In the genomic region with DNA sequence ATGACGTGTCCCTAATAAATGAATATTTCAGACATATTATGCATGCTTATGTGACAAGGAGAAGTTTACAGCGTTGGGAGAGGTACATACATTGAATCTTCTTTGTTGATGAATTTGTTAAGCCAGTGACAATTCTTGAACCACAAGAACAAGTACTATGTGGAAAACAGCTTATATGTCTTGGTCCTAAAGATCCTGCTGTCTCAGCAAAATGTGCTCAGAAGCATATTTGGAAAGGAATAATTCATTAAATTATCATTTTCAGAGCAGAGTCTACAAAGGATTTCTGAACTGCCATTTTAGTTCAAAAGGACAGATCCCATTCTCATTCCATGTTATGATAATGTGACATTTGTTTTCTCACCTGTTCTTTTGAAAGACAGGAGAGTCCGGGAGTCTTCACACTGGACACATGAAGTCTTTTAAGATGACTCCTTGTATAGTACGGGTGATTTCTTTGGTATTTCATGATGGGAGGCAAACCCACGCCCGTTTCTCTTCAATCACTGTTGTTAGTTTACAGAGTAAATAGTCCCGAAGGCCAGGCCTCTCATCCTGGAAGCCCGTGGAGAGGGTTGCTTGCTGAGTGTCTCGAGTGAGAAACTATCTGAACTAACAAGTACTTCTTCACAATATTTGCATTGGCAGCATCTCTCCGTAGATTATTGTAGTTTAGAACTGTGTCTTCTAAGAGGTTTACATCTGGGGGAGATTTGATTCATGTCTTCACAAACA, we compare ENCODE assay signal across 2 cellular contexts.
TF ChIP-seq lines count a peak whose summit lies in the region.

No MANE protein-coding gene starts in this region.

TF ChIP-seq in IMR-90, 13 proteins besides CTCF, POLR2A, EP300 and RAD21:
- TF ChIP-seq BHLHE40 (IDR thresholded peaks at IDR 0.05; ENCODE audit: low read depth, low read length) = no peak
- TF ChIP-seq NFE2L2 (IDR thresholded peaks at IDR 0.05; ENCODE audit: low read depth, low read length) = no peak
- TF ChIP-seq MAFK (IDR thresholded peaks at IDR 0.05; ENCODE audit: low read depth, low read length) = peak; percentile 88
TF ChIP-seq in IMR-90: peak in this region for 1.

TF ChIP-seq in K562, 482 proteins besides CTCF, POLR2A, EP300 and RAD21:
- TF ChIP-seq, protein P1, sequence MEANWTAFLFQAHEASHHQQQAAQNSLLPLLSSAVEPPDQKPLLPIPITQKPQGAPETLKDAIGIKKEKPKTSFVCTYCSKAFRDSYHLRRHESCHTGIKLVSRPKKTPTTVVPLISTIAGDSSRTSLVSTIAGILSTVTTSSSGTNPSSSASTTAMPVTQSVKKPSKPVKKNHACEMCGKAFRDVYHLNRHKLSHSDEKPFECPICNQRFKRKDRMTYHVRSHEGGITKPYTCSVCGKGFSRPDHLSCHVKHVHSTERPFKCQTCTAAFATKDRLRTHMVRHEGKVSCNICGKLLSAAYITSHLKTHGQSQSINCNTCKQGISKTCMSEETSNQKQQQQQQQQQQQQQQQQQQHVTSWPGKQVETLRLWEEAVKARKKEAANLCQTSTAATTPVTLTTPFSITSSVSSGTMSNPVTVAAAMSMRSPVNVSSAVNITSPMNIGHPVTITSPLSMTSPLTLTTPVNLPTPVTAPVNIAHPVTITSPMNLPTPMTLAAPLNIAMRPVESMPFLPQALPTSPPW (CRISPR knock-in tag; IDR thresholded peaks at IDR 0.05) = no peak
- TF ChIP-seq ZNF24 (IDR thresholded peaks at IDR 0.05) (no peak), ZNF316 (IDR thresholded peaks at IDR 0.05) (peak; percentile 80), MAFG (tag; conservative IDR thresholded peaks at IDR 0.05) (peak; percentile 50), HINFP (tag; conservative IDR thresholded peaks at IDR 0.05; ENCODE audit: low read depth) (no peak), CBFB (CRISPR knock-in tag; IDR thresholded peaks at IDR 0.05) (no peak), XRCC5 (IDR thresholded peaks at IDR 0.05; ENCODE audit: low read depth, low read length) (no peak), MAFK (IDR thresholded peaks at IDR 0.05; ENCODE audit: low read length) (peak; percentile 69), HEY1 (CRISPR knock-in tag; IDR thresholded peaks at IDR 0.05; ENCODE audit: borderline replicate concordance) (no peak), C11orf30 (IDR thresholded peaks at IDR 0.05; ENCODE audit: low read depth) (peak; percentile 64; the same call in 1 of the 2 replicates), MAFF (IDR thresholded peaks at IDR 0.05; ENCODE audit: low read length) (peak; percentile 63), SMAD4 (CRISPR knock-in tag; conservative IDR thresholded peaks at IDR 0.05) (no peak)
- TF ChIP-seq, protein P2, sequence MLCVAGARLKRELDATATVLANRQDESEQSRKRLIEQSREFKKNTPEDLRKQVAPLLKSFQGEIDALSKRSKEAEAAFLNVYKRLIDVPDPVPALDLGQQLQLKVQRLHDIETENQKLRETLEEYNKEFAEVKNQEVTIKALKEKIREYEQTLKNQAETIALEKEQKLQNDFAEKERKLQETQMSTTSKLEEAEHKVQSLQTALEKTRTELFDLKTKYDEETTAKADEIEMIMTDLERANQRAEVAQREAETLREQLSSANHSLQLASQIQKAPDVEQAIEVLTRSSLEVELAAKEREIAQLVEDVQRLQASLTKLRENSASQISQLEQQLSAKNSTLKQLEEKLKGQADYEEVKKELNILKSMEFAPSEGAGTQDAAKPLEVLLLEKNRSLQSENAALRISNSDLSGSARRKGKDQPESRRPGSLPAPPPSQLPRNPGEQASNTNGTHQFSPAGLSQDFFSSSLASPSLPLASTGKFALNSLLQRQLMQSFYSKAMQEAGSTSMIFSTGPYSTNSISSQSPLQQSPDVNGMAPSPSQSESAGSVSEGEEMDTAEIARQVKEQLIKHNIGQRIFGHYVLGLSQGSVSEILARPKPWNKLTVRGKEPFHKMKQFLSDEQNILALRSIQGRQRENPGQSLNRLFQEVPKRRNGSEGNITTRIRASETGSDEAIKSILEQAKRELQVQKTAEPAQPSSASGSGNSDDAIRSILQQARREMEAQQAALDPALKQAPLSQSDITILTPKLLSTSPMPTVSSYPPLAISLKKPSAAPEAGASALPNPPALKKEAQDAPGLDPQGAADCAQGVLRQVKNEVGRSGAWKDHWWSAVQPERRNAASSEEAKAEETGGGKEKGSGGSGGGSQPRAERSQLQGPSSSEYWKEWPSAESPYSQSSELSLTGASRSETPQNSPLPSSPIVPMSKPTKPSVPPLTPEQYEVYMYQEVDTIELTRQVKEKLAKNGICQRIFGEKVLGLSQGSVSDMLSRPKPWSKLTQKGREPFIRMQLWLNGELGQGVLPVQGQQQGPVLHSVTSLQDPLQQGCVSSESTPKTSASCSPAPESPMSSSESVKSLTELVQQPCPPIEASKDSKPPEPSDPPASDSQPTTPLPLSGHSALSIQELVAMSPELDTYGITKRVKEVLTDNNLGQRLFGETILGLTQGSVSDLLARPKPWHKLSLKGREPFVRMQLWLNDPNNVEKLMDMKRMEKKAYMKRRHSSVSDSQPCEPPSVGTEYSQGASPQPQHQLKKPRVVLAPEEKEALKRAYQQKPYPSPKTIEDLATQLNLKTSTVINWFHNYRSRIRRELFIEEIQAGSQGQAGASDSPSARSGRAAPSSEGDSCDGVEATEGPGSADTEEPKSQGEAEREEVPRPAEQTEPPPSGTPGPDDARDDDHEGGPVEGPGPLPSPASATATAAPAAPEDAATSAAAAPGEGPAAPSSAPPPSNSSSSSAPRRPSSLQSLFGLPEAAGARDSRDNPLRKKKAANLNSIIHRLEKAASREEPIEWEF (CRISPR knock-in tag; IDR thresholded peaks at IDR 0.05) = no peak
- TF ChIP-seq, protein P3, sequence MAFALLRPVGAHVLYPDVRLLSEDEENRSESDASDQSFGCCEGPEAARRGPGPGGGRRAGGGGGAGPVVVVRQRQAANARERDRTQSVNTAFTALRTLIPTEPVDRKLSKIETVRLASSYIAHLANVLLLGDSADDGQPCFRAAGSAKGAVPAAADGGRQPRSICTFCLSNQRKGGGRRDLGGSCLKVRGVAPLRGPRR (CRISPR knock-in tag; IDR thresholded peaks at IDR 0.05) = no peak
